In the genomic region with DNA sequence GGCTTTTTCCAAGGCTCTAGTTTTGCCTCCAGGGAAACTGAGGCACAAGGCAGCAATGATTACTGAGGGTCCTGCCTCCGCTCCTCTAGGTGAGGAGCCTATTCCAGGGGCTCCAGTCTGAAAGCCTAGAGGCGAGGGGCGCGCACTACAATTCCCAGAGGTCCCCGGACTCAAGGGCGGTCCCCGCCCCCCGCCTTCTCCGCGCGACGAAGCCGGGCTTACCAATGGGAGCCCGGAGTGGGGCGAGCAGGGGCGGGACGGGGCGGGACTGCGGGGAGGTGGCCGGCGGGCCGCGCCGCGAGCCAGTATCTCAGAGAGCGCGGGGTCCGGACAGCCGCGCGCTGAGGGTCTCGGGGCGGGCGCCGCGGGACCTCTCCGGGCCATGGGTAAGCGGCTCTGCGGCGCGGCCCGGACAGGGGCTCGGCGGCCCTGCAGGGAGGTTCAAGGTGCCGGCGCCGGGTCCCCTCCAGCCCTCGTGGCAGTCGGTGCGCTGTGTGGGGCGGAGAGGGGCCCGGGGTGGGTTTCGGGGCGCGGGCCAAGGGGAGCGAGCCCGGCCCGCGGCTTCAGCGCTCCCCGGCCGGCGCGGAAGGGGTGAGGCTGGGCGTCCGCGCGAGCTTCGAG, we compare ENCODE assay signal across 8 cellular contexts. TPM values are rescaled to one million over a fixed set of nuclear protein-coding genes. Genes with fewer than 3 reads are reported as not detected.
A peak's percentile ranks its signal among the peaks of the same experiment; 100 is the strongest.
DNase-seq lines count a peak whose midpoint lies in the region; ATAC-seq and TF ChIP-seq lines count a peak whose summit lies in the region.

A gene with protein sequence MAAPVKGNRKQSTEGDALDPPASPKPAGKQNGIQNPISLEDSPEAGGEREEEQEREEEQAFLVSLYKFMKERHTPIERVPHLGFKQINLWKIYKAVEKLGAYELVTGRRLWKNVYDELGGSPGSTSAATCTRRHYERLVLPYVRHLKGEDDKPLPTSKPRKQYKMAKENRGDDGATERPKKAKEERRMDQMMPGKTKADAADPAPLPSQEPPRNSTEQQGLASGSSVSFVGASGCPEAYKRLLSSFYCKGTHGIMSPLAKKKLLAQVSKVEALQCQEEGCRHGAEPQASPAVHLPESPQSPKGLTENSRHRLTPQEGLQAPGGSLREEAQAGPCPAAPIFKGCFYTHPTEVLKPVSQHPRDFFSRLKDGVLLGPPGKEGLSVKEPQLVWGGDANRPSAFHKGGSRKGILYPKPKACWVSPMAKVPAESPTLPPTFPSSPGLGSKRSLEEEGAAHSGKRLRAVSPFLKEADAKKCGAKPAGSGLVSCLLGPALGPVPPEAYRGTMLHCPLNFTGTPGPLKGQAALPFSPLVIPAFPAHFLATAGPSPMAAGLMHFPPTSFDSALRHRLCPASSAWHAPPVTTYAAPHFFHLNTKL (plus strand): TSS at position 308 of the 621 bp plus-strand sequence. CDS start 75 bp downstream, at position 383.

- intact Hi-C loops in right cardiac atrium (cut with DNase I): no loop called here
- intact Hi-C loops in uterus (cut with DNase I; ENCODE audit: low total_unique reads): no loop called here

- H3K27ac ChIP-seq in right cardiac atrium (ENCODE audit: low read length): peak within 1 kb of the TSS; percentile 89
- H3K27ac ChIP-seq in rectal smooth muscle tissue (ENCODE audit: low read depth, low read length): peak within 1 kb of the TSS; percentile 88
- H3K27ac ChIP-seq in uterus: peak within 1 kb of the TSS; percentile 100

- no peaks in the 10 kb centered on the region for H3K36me3 ChIP-seq in rectal smooth muscle tissue (ENCODE audit: control insufficient read depth, insufficient read depth, low read length)
- no peaks in the 10 kb centered on the region for H3K36me3 ChIP-seq in uterus

- TF ChIP-seq CTCF in uterus (IDR thresholded peaks at IDR 0.05): peak; percentile 27 to 66 (median 40)

- H3K27me3 ChIP-seq in right cardiac atrium (ENCODE audit: control insufficient read depth, insufficient read depth): no peaks in the 10 kb centered on the region
- H3K27me3 ChIP-seq in rectal smooth muscle tissue (ENCODE audit: control insufficient read depth, insufficient read depth, low read length): no peaks in the 10 kb centered on the region
- no peaks in the 10 kb centered on the region for H3K27me3 ChIP-seq in uterus

- ATAC-seq in GM18498 (IDR thresholded peaks at IDR 0.05; ENCODE audit: unreplicated experiment) (peak; percentile 61), HG02884 (IDR thresholded peaks at IDR 0.05; ENCODE audit: unreplicated experiment) (peak; percentile 48), right cardiac atrium (peak; percentile 75 to 82)

- H3K4me3 ChIP-seq in right cardiac atrium (ENCODE audit: low read length): peak within 1 kb of the TSS; percentile 98
- peak within 1 kb of the TSS; percentile 87 for H3K4me3 ChIP-seq in rectal smooth muscle tissue (ENCODE audit: low read length)
- H3K4me3 ChIP-seq in uterus: peak within 1 kb of the TSS; percentile 41 to 92

- H3K9ac ChIP-seq in rectal smooth muscle tissue (ENCODE audit: low read length): peak within 1 kb of the TSS; percentile 73

- no peaks in the 10 kb centered on the region for H3K9me3 ChIP-seq in right cardiac atrium (ENCODE audit: control insufficient read depth, low read length)
- no peaks in the 10 kb centered on the region for H3K9me3 ChIP-seq in uterus

- WGBS in right cardiac atrium: under 1% methylated on average over 69 of the region's 69 CpGs

- TF ChIP-seq POLR2A in uterus (IDR thresholded peaks at IDR 0.05): peak; percentile 100

- DNase-seq in NCI-H1694 (lab: John Stamatoyannopoulos, UW) (peak; percentile 78), T-helper 2 cell (peak; percentile 79 to 94 (median 89)), amygdala (lab: John Stamatoyannopoulos, UW) (peak in 55 of 56 donors; percentile 35 to 94 (median 81)), right cardiac atrium (peak; percentile 96 to 99 (median 98)), uterus (peak; percentile 93 to 96)

- H3K4me1 ChIP-seq in right cardiac atrium (ENCODE audit: control insufficient read depth, insufficient read depth, low read length): peaks cover 17% of the 10 kb centered on the region
- peaks cover 33% of the 10 kb centered on the region for H3K4me1 ChIP-seq in rectal smooth muscle tissue (ENCODE audit: control insufficient read depth, insufficient read depth, low read length)
- peaks cover 22 to 43% of the 10 kb centered on the region in 2 donors for H3K4me1 ChIP-seq in uterus

RNA-seq across cellular contexts. Expression of the gene that starts here (rescaled TPM):
- total RNA-seq in right cardiac atrium: 10 to 100 TPM; 13.0 to 28.0 (median 19.3) TPM
- 31.8 TPM for polyA plus RNA-seq in right cardiac atrium
- total RNA-seq in uterus: 10 to 100 TPM; 15.1 to 73.5 (median 36.3) TPM

Comparison
In these comparisons a context has a peak if more than half of its experiments do, and no peak if none do; other contexts are left out.
1. Peak in every context shown above with its lines: DNase-seq, ATAC-seq, H3K4me3 ChIP-seq and H3K27ac ChIP-seq.